ENCODE assay signal across 23 cellular contexts in genomic region chr22:44926124-44926475, GRCh38.
"Had no signal": no experiment of that assay in that cellular context is flagged by ENCODE, and none has a peak within 500 bp of the region (broad histone marks: within the 10 kb centered on the region; RNA-seq: fewer than 3 reads in every experiment).

No MANE protein-coding gene starts in this region.

- H3K9me3 ChIP-seq: ascending aorta, SJCRH30, SK-N-SH had no signal

- H3K36me3 ChIP-seq: ascending aorta, SJCRH30 had no signal

- H3K27me3 ChIP-seq: ascending aorta, body of pancreas, SJCRH30 had no signal

- FAIRE-seq: bronchial epithelial cell had no signal

- ATAC-seq: activated CD8-positive, alpha-beta T cell treated with anti-CD3 and anti-CD28 coated beads for 36 hours; activated T-cell treated with anti-CD3 and anti-CD28 coated beads, Interleukin-2, amount 50 U/mL, for 72 hours; body of pancreas had no signal

- H3K27ac ChIP-seq: ascending aorta, body of pancreas, SJCRH30, VCaP had no signal

- H3K4me1 ChIP-seq: ascending aorta, body of pancreas, SJCRH30 had no signal

- H3K4me2 ChIP-seq: SK-N-SH had no signal

- DNase-seq: activated CD4-positive, alpha-beta T cell treated with anti-CD3 and anti-CD28 coated beads, Interleukin-2, amount 10 ng/mL, durations not matched to agents 7 days and 5 days; activated CD4-positive, CD25-positive, alpha-beta regulatory T cell; activated CD8-positive, alpha-beta memory T cell treated with anti-CD3 and anti-CD28 coated beads, Interleukin-2, amount 50 U/mL, for 4 hours; activated CD8-positive, alpha-beta T cell treated with anti-CD3 and anti-CD28 coated beads for 36 hours; activated naive CD4-positive, alpha-beta T cell treated with anti-CD3 and anti-CD28 coated beads, Interleukin-2, amount 50 U/mL, for 16 hours; activated T-cell treated with anti-CD3 and anti-CD28 coated beads, Interleukin-2, amount 50 U/mL, for 72 hours; body of pancreas; central memory CD4-positive, alpha-beta T cell; MM.1S; NCI-H1105; NCI-H1436; NCI-H1694 treated with DMSO at 0.1 percent for 48 hours; NCI-H2029 treated with DMSO at 0.1 percent for 48 hours; NCI-H345; NCI-H510A; NCI-H526 treated with DMSO at 0.1 percent for 48 hours; NCI-H82; SJCRH30; SK-N-SH; T-helper 1 cell had no signal

- H3K4me3 ChIP-seq: ascending aorta, body of pancreas, SJCRH30 had no signal

- H3K9ac ChIP-seq: SK-N-SH had no signal
